In genomic region chr6:21753571-21754108, GRCh38 we compare ENCODE assay signal across 11 cellular contexts.
DNase-seq lines count a peak whose midpoint lies in the region; ATAC-seq, FAIRE-seq and TF ChIP-seq lines count a peak whose summit lies in the region.
"Had no signal": no experiment of that assay in that cellular context is flagged by ENCODE, and none has a peak within 500 bp of the region (broad histone marks: within the 10 kb centered on the region; RNA-seq: fewer than 3 reads in every experiment).

No MANE protein-coding gene starts in this region.

- 84% methylated on average over 9 of the region's 9 CpGs for WGBS in mammary epithelial cell (ENCODE audit: low coverage, missing lambda C conversion rate)

- H3K27me3 ChIP-seq in mammary epithelial cell (ENCODE audit: insufficient read depth, low read length) (no peaks in the 10 kb centered on the region), left lung (no peaks in the 10 kb centered on the region)

- POLR2A ChIA-PET in MCF 10A (lab: Yijun Ruan, JAX) = interaction anchor here (1.0 to 2.1 kb wide), 8 partner anchors 12 to 160 kb away, joined by 3 to 6 read pairs (median 4); partner anchors contain the start of gene SOX4

- H3K9ac ChIP-seq in mammary epithelial cell (ENCODE audit: insufficient read depth, low read length) (no peak overlapping the region), kidney (ENCODE audit: low read length in 2 of 2) (no peak overlapping the region)

- TF ChIP-seq CTCF in MCF 10A (IDR thresholded peaks at IDR 0.05; ENCODE audit: unreplicated experiment) (no peak), mammary epithelial cell (conservative IDR thresholded peaks at IDR 0.05 in 1 of 2, IDR thresholded peaks at IDR 0.05 in 1 of 2; ENCODE audit: extremely low read depth in 1 of 2, insufficient read depth in 1 of 2, low read depth in 1 of 2, low read length in 2 of 2) (no peak), cardiac fibroblast (IDR thresholded peaks at IDR 0.05; ENCODE audit: low read depth, low read length) (no peak), left lung (IDR thresholded peaks at IDR 0.05) (no peak), kidney (IDR thresholded peaks at IDR 0.05; ENCODE audit: borderline replicate concordance, extremely low read depth, insufficient read depth) (no peak)

- peaks cover 42% of the 10 kb centered on the region for H3K4me1 ChIP-seq in mammary epithelial cell (ENCODE audit: insufficient read depth, low read length)
- H3K4me1 ChIP-seq in left lung = peaks cover 7 to 13% of the 10 kb centered on the region in 2 donors
- peaks cover 0 to 3% of the 10 kb centered on the region in 2 donors for H3K4me1 ChIP-seq in kidney (ENCODE audit: control insufficient read depth in 1 of 2, insufficient read depth in 1 of 2, low read depth in 1 of 2, low read length in 2 of 2)

- H3K27me3 Mint-ChIP-seq in MCF 10A (ENCODE audit: insufficient read depth, unreplicated experiment) = no peaks in the 10 kb centered on the region
- no peaks in the 10 kb centered on the region for H3K27me3 Mint-ChIP-seq in activated naive CD4-positive, alpha-beta T cell treated with anti-CD3 and anti-CD28 coated beads, Interleukin-2, amount 10 ng/mL, durations not matched to agents 7 days and 5 days

- ATAC-seq in left lung = peak; percentile 68
- ATAC-seq: stimulated activated naive CD8-positive, alpha-beta T cell treated with anti-CD3 and anti-CD28 coated beads, Interleukin-15, Interleukin-2, amounts not matched to agents 100 U/mL and 50 U/mL, for 24 hours had no signal

- H3K4me1 Mint-ChIP-seq in MCF 10A (ENCODE audit: insufficient read depth, unreplicated experiment) = peaks cover 29% of the 10 kb centered on the region
- no peaks in the 10 kb centered on the region for H3K4me1 Mint-ChIP-seq in activated naive CD4-positive, alpha-beta T cell treated with anti-CD3 and anti-CD28 coated beads, Interleukin-2, amount 10 ng/mL, durations not matched to agents 7 days and 5 days

- H3K36me3 Mint-ChIP-seq in MCF 10A (ENCODE audit: insufficient read depth, unreplicated experiment) = no peaks in the 10 kb centered on the region
- no peaks in the 10 kb centered on the region for H3K36me3 Mint-ChIP-seq in activated naive CD4-positive, alpha-beta T cell treated with anti-CD3 and anti-CD28 coated beads, Interleukin-2, amount 10 ng/mL, durations not matched to agents 7 days and 5 days

- no TSS peak for BruUV-seq in MCF 10A (replicated peaks; lab: Mats Ljungman, UMichigan)
- no TSS peak for BruUV-seq in mammary epithelial cell (replicated peaks; lab: Mats Ljungman, UMichigan)

- in situ Hi-C loops in mammary epithelial cell (cut with MboI; ENCODE audit: low sequenced_read_pairs in 2 of 2) = no loop called here

- H3K4me2 ChIP-seq in mammary epithelial cell (ENCODE audit: insufficient read depth, low read depth, low read length) = no peak overlapping the region

- DNase-seq in MCF 10A (ENCODE audit: unreplicated experiment) = no peak
- DNase-seq in mammary epithelial cell = no peak
- DNase-seq in cardiac fibroblast (ENCODE audit: low read depth in 2 of 2) = peak; percentile 60 to 74
- DNase-seq in left lung = no peak
- DNase-seq in kidney = no peak
- no peak for DNase-seq in NCI-H2196 (lab: John Stamatoyannopoulos, UW; ENCODE audit: unreplicated experiment)
- DNase-seq in SK-N-DZ (ENCODE audit: low spot score) = no peak
- DNase-seq in activated naive CD4-positive, alpha-beta T cell treated with anti-CD3 and anti-CD28 coated beads, Interleukin-2, amount 10 ng/mL, durations not matched to agents 7 days and 5 days = no peak
- DNase-seq: ACHN; GDM1; stimulated activated naive CD8-positive, alpha-beta T cell treated with anti-CD3 and anti-CD28 coated beads, Interleukin-15, Interleukin-2, amounts not matched to agents 100 U/mL and 50 U/mL, for 24 hours had no signal

- intact Hi-C loops in MCF 10A (cut with micrococcal nuclease) (no loop called here), mammary epithelial cell (cut with micrococcal nuclease) (loop anchor here (5.0 kb wide), 2 partner anchors 114 to 156 kb away; no protein-coding TSS in a partner anchor), left lung (cut with DNase I) (no loop called here), kidney (cut with DNase I) (no loop called here)

- dilution Hi-C loops in mammary epithelial cell (cut with HindIII; ENCODE audit: low sequenced_read_pairs) = no loop called here

- H3K4me3 ChIP-seq in mammary epithelial cell (replicated peaks in 1 of 3; ENCODE audit: insufficient read depth in 1 of 3, low read depth in 2 of 3, low read length in 3 of 3) (no peak overlapping the region), cardiac fibroblast (replicated peaks in 1 of 2; ENCODE audit: low read depth in 2 of 2, low read length in 2 of 2) (no peak overlapping the region), left lung (no peak overlapping the region), kidney (ENCODE audit: low read length in 2 of 2) (no peak overlapping the region)

- H3K79me2 ChIP-seq in mammary epithelial cell (ENCODE audit: insufficient read depth, low read length) = no peaks in the 10 kb centered on the region

- H3K9me3 ChIP-seq in mammary epithelial cell (replicated peaks; ENCODE audit: insufficient read depth, low read length) = no peaks in the 10 kb centered on the region
- H3K9me3 ChIP-seq in left lung = no peaks in the 10 kb centered on the region
- no peaks in the 10 kb centered on the region for H3K9me3 ChIP-seq in kidney (ENCODE audit: control insufficient read depth in 1 of 2, low read length in 2 of 2)

- no peak overlapping the region for H2AFZ ChIP-seq in mammary epithelial cell (ENCODE audit: low read depth, low read length)

- no peak overlapping the region for H3K27ac ChIP-seq in mammary epithelial cell (ENCODE audit: insufficient read depth, low read depth, low read length)
- peak overlapping the region in 1 of 2 donors; percentile 47 for H3K27ac ChIP-seq in left lung
- H3K27ac ChIP-seq in kidney (ENCODE audit: low read depth in 2 of 2, low read length in 2 of 2) = no peak overlapping the region

- FAIRE-seq in kidney (lab: Jason Lieb, UNC) = no peak

- H3K9me3 Mint-ChIP-seq in MCF 10A (ENCODE audit: unreplicated experiment) = no peaks in the 10 kb centered on the region
- H3K9me3 Mint-ChIP-seq in activated naive CD4-positive, alpha-beta T cell treated with anti-CD3 and anti-CD28 coated beads, Interleukin-2, amount 10 ng/mL, durations not matched to agents 7 days and 5 days = no peaks in the 10 kb centered on the region

- no peak overlapping the region for H3K4me3 Mint-ChIP-seq in MCF 10A (ENCODE audit: unreplicated experiment)
- H3K4me3 Mint-ChIP-seq in activated naive CD4-positive, alpha-beta T cell treated with anti-CD3 and anti-CD28 coated beads, Interleukin-2, amount 10 ng/mL, durations not matched to agents 7 days and 5 days = no peak overlapping the region

- CTCF ChIA-PET in MCF 10A (lab: Yijun Ruan, JAX) (interaction anchor here (0.6 to 1.1 kb wide), 4 partner anchors 12 to 1094 kb away, joined by 3 to 4 read pairs (median 3); no protein-coding TSS in a partner anchor), mammary epithelial cell (lab: Charles Lee; ENCODE audit: low non-redundant PET) (no interaction called here)
- CTCF ChIA-PET in activated naive CD4-positive, alpha-beta T cell treated with anti-CD3 and anti-CD28 coated beads, Interleukin-2, amount 10 ng/mL, durations not matched to agents 7 days and 5 days (lab: Charles Lee) = no interaction called here

- H4K20me1 ChIP-seq in mammary epithelial cell (ENCODE audit: insufficient read depth, low read length) = no peaks in the 10 kb centered on the region

- H3K36me3 ChIP-seq in mammary epithelial cell (ENCODE audit: insufficient read depth, low read length) (no peaks in the 10 kb centered on the region), left lung (no peaks in the 10 kb centered on the region), kidney (ENCODE audit: control insufficient read depth in 1 of 2, insufficient read depth in 2 of 2, low read length in 2 of 2) (no peaks in the 10 kb centered on the region)

- peak overlapping the region; percentile 69 for H3K27ac Mint-ChIP-seq in MCF 10A (ENCODE audit: low read depth, unreplicated experiment)
- H3K27ac Mint-ChIP-seq in activated naive CD4-positive, alpha-beta T cell treated with anti-CD3 and anti-CD28 coated beads, Interleukin-2, amount 10 ng/mL, durations not matched to agents 7 days and 5 days = no peak overlapping the region

Comparison
In these comparisons a context has a peak if more than half of its experiments do, and no peak if none do; other contexts are left out.
1. DNase-seq: peak in cardiac fibroblast (2 of 2); none in MCF 10A (single experiment), mammary epithelial cell (single experiment), left lung (0 of 2), kidney (single experiment), NCI-H2196 (single experiment), SK-N-DZ (single experiment) and activated naive CD4-positive, alpha-beta T cell treated with anti-CD3 and anti-CD28 coated beads, Interleukin-2, amount 10 ng/mL, durations not matched to agents 7 days and 5 days (single experiment).